Comparison of ENCODE assay signal across 20 cellular contexts in the genomic region with DNA sequence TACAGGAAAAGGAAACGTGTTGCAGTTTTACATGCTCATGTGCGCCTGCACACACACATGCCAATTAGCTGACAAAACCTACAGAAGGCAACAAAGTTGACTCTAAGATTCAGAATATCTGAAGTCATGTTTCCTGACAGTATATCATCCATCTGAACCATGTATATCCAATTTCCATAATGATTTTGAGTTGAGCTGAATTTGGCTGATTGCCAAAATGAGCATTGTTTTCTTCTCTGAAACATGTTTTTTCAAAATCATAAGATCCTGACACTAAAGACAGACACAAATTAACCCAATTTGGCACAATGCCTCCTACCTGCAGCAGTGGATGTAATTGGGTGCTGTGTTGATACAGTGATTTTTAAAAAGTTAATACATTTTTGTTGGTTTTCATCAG.
"Had no signal": no experiment of that assay in that cellular context is flagged by ENCODE, and none has a peak within 500 bp of the region (broad histone marks: within the 10 kb centered on the region; RNA-seq: fewer than 3 reads in every experiment).

No MANE protein-coding gene starts in this region.

- H3K79me2 ChIP-seq: parathyroid adenoma had no signal

- H3K4me1 ChIP-seq: colonic mucosa, prostate gland, spleen had no signal

- H3K27me3 ChIP-seq: colonic mucosa, heart left ventricle, transverse colon had no signal

- H3K4me1 Mint-ChIP-seq: naive thymus-derived CD4-positive, alpha-beta T cell had no signal

- H3K4me3 ChIP-seq: colonic mucosa, heart left ventricle, prostate gland, spleen, stomach, thoracic aorta, transverse colon had no signal

- ATAC-seq: esophagus mucosa; heart left ventricle; naive thymus-derived CD4-positive, alpha-beta T cell; sciatic nerve had no signal

- DNase-seq: colonic mucosa; effector CD4-positive, alpha-beta T cell; endodermal cell; heart left ventricle; hippocampal formation; mesendoderm; naive thymus-derived CD4-positive, alpha-beta T cell; nephron progenitor cell; spleen; stimulated activated CD4-positive, alpha-beta T cell treated with anti-CD3 and anti-CD28 coated beads, Interleukin-2, amount 100 ng/mL, for 24 hours; stimulated activated naive CD4-positive, alpha-beta T cell; stomach; substantia nigra; transverse colon had no signal

- H3K36me3 ChIP-seq: colonic mucosa, heart left ventricle, prostate gland, spleen, stomach, thoracic aorta, transverse colon had no signal

- H3K36me3 Mint-ChIP-seq: naive thymus-derived CD4-positive, alpha-beta T cell had no signal

- H3K4me3 Mint-ChIP-seq: endodermal cell; naive thymus-derived CD4-positive, alpha-beta T cell; nephron progenitor cell had no signal

- H3K9me3 ChIP-seq: colonic mucosa, prostate gland, thoracic aorta, transverse colon had no signal

- H3K9ac ChIP-seq: parathyroid adenoma had no signal

- H3K27ac Mint-ChIP-seq: endodermal cell; naive thymus-derived CD4-positive, alpha-beta T cell; nephron progenitor cell had no signal

- FAIRE-seq: frontal cortex had no signal

- H3K27ac ChIP-seq: colonic mucosa, prostate gland, spleen, stomach, thoracic aorta had no signal
